Comparison of ENCODE assay signal across 1 cellular context in the genomic region with DNA sequence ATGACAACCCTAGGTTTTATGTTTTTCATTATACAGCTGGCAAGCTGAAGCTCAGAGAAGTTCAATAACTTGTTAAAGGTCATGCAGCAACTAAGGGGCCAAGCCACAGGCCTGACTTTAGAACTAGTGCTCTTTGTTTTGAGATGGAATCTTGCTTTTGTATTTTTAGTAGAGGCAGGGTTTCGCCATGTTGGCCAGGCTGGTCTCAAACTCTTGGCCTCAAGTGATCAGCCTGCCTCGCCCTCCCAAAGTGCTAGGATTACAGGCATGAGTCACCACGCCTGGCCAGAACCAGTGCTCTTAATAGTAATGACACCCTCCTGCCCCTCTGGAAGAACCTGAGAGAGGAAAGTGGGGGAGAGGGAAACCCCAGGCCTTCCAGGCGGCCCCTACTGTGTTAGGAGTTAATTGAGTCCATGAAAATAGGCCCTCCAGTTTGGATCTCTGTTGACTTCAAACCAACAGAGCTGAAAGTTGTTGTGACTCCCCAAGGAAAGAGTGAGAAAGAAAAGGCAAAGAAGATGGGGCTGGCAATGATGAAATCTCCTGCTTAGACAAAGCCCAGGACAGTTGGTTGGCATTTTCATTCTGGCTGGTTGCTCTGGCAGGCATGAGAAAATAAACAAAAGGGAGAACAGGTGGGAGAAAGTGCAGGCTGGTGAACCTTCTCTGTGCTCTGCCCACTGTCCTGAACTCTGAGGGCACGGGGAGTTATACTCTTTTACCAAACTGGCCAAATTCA.
TF ChIP-seq lines count a peak whose summit lies in the region.

No MANE protein-coding gene starts in this region.

TF ChIP-seq in HepG2, 621 proteins besides CTCF, POLR2A, EP300 and RAD21:
- TF ChIP-seq FOSL2 (CRISPR knock-in tag; IDR thresholded peaks at IDR 0.05) (0 out of 2 replicates have a peak, but pooled peaks have one; percentile 40), ZNF44 (CRISPR knock-in tag; IDR thresholded peaks at IDR 0.05) (no peak), ZBTB4 (CRISPR knock-in tag; IDR thresholded peaks at IDR 0.05; ENCODE audit: borderline replicate concordance) (peak; percentile 0; the same call in 1 of the 2 replicates)
